In genomic region chr10:21525367-21526183, GRCh38 we compare ENCODE assay signal across 8 cellular contexts. TPM values are rescaled to one million over a fixed set of nuclear protein-coding genes. Genes with fewer than 3 reads are reported as not detected.
DNase-seq lines count a peak whose midpoint lies in the region; ATAC-seq, FAIRE-seq and TF ChIP-seq lines count a peak whose summit lies in the region.

Gene SKIDA1, minus strand, starts transcription at chr10:21525682. Its CDS starts 7,860 bp downstream, at chr10:21517822.

- H3K4me3 ChIP-seq in ascending aorta (peak within 1 kb of the TSS; percentile 65 to 90), right atrium auricular region (peak within 1 kb of the TSS; percentile 60 to 79)

- no peak for FAIRE-seq in GM12892 (lab: Jason Lieb, UNC)

- ATAC-seq in HG02623 (IDR thresholded peaks at IDR 0.05; ENCODE audit: unreplicated experiment), result peak; percentile 55

- no peaks in the 10 kb centered on the region for H3K36me3 Mint-ChIP-seq in progenitor cell of endocrine pancreas (ENCODE audit: insufficient read depth)

- no peaks in the 10 kb centered on the region for H3K27me3 Mint-ChIP-seq in progenitor cell of endocrine pancreas

- no peak for TF ChIP-seq CTCF in ascending aorta (IDR thresholded peaks at IDR 0.05)
- no peak for TF ChIP-seq CTCF in right atrium auricular region (IDR thresholded peaks at IDR 0.05)
- no peak for TF ChIP-seq CTCF in progenitor cell of endocrine pancreas (IDR thresholded peaks at IDR 0.05; ENCODE audit: unreplicated experiment)

- H3K9me3 Mint-ChIP-seq in progenitor cell of endocrine pancreas (ENCODE audit: low read depth), result no peaks in the 10 kb centered on the region

- peak; percentile 68 for DNase-seq in GM04504 (ENCODE audit: low read depth)
- DNase-seq in NCI-H1417 (lab: John Stamatoyannopoulos, UW), result peak; percentile 71 to 95 (median 92)
- DNase-seq in SW480 (ENCODE audit: low spot score), result peak; percentile 89
- peak; percentile 25 to 90 for DNase-seq in ascending aorta (ENCODE audit: low spot score in 2 of 2)
- DNase-seq in right atrium auricular region (ENCODE audit: low spot score), result peak; percentile 88
- peak; percentile 80 for DNase-seq in progenitor cell of endocrine pancreas (ENCODE audit: low spot score, unreplicated experiment)
- DNase-seq in GM12892 (ENCODE audit: insufficient read length), result no peak

- H3K27ac ChIP-seq in ascending aorta (peak within 1 kb of the TSS; percentile 98 to 100), right atrium auricular region (peak within 1 kb of the TSS; percentile 98)

- H3K4me3 Mint-ChIP-seq in progenitor cell of endocrine pancreas (ENCODE audit: low read depth), result peak within 1 kb of the TSS; percentile 85

- H3K36me3 ChIP-seq in ascending aorta (no peaks in the 10 kb centered on the region), right atrium auricular region (no peaks in the 10 kb centered on the region)

- no peaks in the 10 kb centered on the region for H3K27me3 ChIP-seq in ascending aorta
- H3K27me3 ChIP-seq in right atrium auricular region, result no peaks in the 10 kb centered on the region

- intact Hi-C loops in ascending aorta (cut with DNase I), result loop anchor here (5.0 to 10.0 kb wide), 7 partner anchors 727 to 1909 kb away; partner anchors contain the start of genes BMI1, MSRB2, OTUD1 and PIP4K2A

- H3K4me1 Mint-ChIP-seq in progenitor cell of endocrine pancreas (ENCODE audit: low read depth), result peaks cover 49% of the 10 kb centered on the region

- peak within 1 kb of the TSS; percentile 99 for H3K27ac Mint-ChIP-seq in progenitor cell of endocrine pancreas

- TF ChIP-seq POLR2A in GM12892 (IDR thresholded peaks at IDR 0.05; ENCODE audit: low read depth, low read length), result no peak; the same call in 1 of the 2 replicates

- peaks cover 0 to 3% of the 10 kb centered on the region in 2 donors for H3K4me1 ChIP-seq in ascending aorta
- peaks cover 0 to 19% of the 10 kb centered on the region in 2 donors for H3K4me1 ChIP-seq in right atrium auricular region

- H3K9me3 ChIP-seq in ascending aorta (no peaks in the 10 kb centered on the region), right atrium auricular region (no peaks in the 10 kb centered on the region)

RNA-seq across cellular contexts. Expression of gene SKIDA1, which starts in this region (rescaled TPM):
- total RNA-seq in ascending aorta (not detected), right atrium auricular region (1 to 10 TPM; 2.1 to 2.6 TPM), progenitor cell of endocrine pancreas (13.6 and 15.3 TPM in 2 replicates)
- 0.17 TPM for polyA plus RNA-seq in GM12892 (2012; ENCODE audit: missing spikeins)

Comparison
In these comparisons a context has a peak if more than half of its experiments do, and no peak if none do; other contexts are left out.
1. Peak in DNase-seq, H3K4me3 ChIP-seq and H3K27ac ChIP-seq in ascending aorta; RNA of the gene not detected or under 1 TPM.